13 cellular contexts compared by ENCODE assay signal in the genomic region with DNA sequence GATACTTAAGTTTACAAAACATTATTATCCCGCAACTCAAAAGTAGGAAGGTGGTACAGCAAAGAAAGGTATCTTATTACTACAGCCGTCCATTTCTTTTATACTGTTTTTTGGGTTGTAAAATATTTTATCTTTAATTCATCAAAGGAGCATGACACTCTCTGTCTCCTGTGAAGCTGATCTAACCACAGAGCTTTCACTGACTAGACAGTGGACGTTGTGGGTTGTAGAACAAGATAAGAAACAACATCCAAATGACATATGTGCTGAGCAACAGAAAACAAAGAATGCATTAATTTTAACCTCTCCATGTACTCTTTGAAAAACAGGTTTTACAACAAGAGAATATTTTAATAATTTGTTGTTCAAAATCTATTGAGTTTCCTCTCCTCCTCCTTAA.
DNase-seq lines count a peak whose midpoint lies in the region; ATAC-seq and TF ChIP-seq lines count a peak whose summit lies in the region.
"Had no signal": no experiment of that assay in that cellular context is flagged by ENCODE, and none has a peak within 500 bp of the region (broad histone marks: within the 10 kb centered on the region; RNA-seq: fewer than 3 reads in every experiment).

No MANE protein-coding gene starts in this region.

- intact Hi-C loops in CD4-positive, alpha-beta T cell (cut with DNase I, micrococcal nuclease), result no loop called here

- no peaks in the 10 kb centered on the region for H3K36me3 Mint-ChIP-seq in CD4-positive, alpha-beta T cell (ENCODE audit: low read depth)
- H3K36me3 Mint-ChIP-seq in T-cell, result no peaks in the 10 kb centered on the region
- H3K36me3 Mint-ChIP-seq in naive thymus-derived CD8-positive, alpha-beta T cell, result peaks cover 0 to 32% (median 5%) of the 10 kb centered on the region in 3 donors

- CTCF ChIA-PET in CD4-positive, alpha-beta T cell (lab: Charles Lee), result no interaction called here
- CTCF ChIA-PET in T-cell (lab: Charles Lee), result interaction anchor here in 1 of 2 donors (0.7 kb wide), 1 partner anchor 17 kb away, joined by 3 read pairs; no protein-coding TSS in a partner anchor

- no peaks in the 10 kb centered on the region for H3K27me3 ChIP-seq in CD4-positive, alpha-beta T cell (ENCODE audit: control insufficient read depth, insufficient read depth, low read length)
- H3K27me3 ChIP-seq: BLaER1 had no signal

- no peak for DNase-seq in CD4-positive, alpha-beta T cell
- no peak for DNase-seq in T-cell
- peak; percentile 8 for DNase-seq in central memory CD4-positive, alpha-beta T cell
- peak in 1 of 10 donors; percentile 36 for DNase-seq in naive thymus-derived CD8-positive, alpha-beta T cell
- DNase-seq: 8988T, AML-193, DMS53, GOT3, H9 had no signal

- H3K4me1 Mint-ChIP-seq in CD4-positive, alpha-beta T cell (ENCODE audit: low read depth), result no peaks in the 10 kb centered on the region
- peaks cover 0 to 16% (median 16%) of the 10 kb centered on the region in 3 donors for H3K4me1 Mint-ChIP-seq in T-cell
- peaks cover 0 to 16% (median 7%) of the 10 kb centered on the region in 4 donors for H3K4me1 Mint-ChIP-seq in naive thymus-derived CD8-positive, alpha-beta T cell

- H3K9me3 Mint-ChIP-seq in CD4-positive, alpha-beta T cell, result peaks cover 11% of the 10 kb centered on the region
- peaks cover 4 to 19% (median 12%) of the 10 kb centered on the region in 3 donors for H3K9me3 Mint-ChIP-seq in T-cell
- H3K9me3 Mint-ChIP-seq in naive thymus-derived CD8-positive, alpha-beta T cell, result peaks cover 0 to 68% (median 24%) of the 10 kb centered on the region in 9 donors

- POLR2A ChIA-PET in CD4-positive, alpha-beta T cell (lab: Charles Lee), result no interaction called here
- POLR2A ChIA-PET in T-cell (lab: Charles Lee), result no interaction called here
- POLR2A ChIA-PET in naive thymus-derived CD8-positive, alpha-beta T cell (lab: Charles Lee), result no interaction called here

- H3K4me3 Mint-ChIP-seq in CD4-positive, alpha-beta T cell, result no peak overlapping the region
- H3K4me3 Mint-ChIP-seq in T-cell, result no peak overlapping the region
- peak overlapping the region in 3 of 10 donors; percentile 3 to 8 (median 7) for H3K4me3 Mint-ChIP-seq in naive thymus-derived CD8-positive, alpha-beta T cell
- H3K4me3 Mint-ChIP-seq: H9 had no signal

- no peak overlapping the region for H3K27ac ChIP-seq in CD4-positive, alpha-beta T cell (ENCODE audit: low read depth, low read length)
- H3K27ac ChIP-seq: BLaER1 had no signal

- no peaks in the 10 kb centered on the region for H3K27me3 Mint-ChIP-seq in CD4-positive, alpha-beta T cell
- no peaks in the 10 kb centered on the region for H3K27me3 Mint-ChIP-seq in T-cell
- no peaks in the 10 kb centered on the region for H3K27me3 Mint-ChIP-seq in naive thymus-derived CD8-positive, alpha-beta T cell

- H3K9me3 ChIP-seq in CD4-positive, alpha-beta T cell (ENCODE audit: control insufficient read depth, low read length), result peaks cover 7% of the 10 kb centered on the region
- H3K9me3 ChIP-seq: BLaER1 had no signal

- H3K27ac Mint-ChIP-seq in CD4-positive, alpha-beta T cell, result no peak overlapping the region
- H3K27ac Mint-ChIP-seq in T-cell, result no peak overlapping the region
- peak overlapping the region in 3 of 10 donors; percentile 19 to 60 (median 48) for H3K27ac Mint-ChIP-seq in naive thymus-derived CD8-positive, alpha-beta T cell
- H3K27ac Mint-ChIP-seq: H9 had no signal

- no peak for TF ChIP-seq CTCF in CD4-positive, alpha-beta T cell (IDR thresholded peaks at IDR 0.05)

- ATAC-seq in CD4-positive, alpha-beta T cell (ENCODE audit: poor library complexity), result peak; percentile 68
- ATAC-seq in T-cell (replicated peaks in 1 of 4), result peak; percentile 40 to 63 (median 61)
- peak; percentile 59 to 89 for ATAC-seq in naive thymus-derived CD8-positive, alpha-beta T cell
- no peak for ATAC-seq in GM21515 (IDR thresholded peaks at IDR 0.05; ENCODE audit: unreplicated experiment)
- ATAC-seq in GM18502 (IDR thresholded peaks at IDR 0.05; ENCODE audit: poor library complexity, unreplicated experiment), result no peak
- no peak for ATAC-seq in SK-N-SH treated with all-trans-retinoic acid at 6 μM for 48 hours

TF ChIP-seq in SK-N-SH treated with all-trans-retinoic acid at 6 μM for 48 hours, 23 proteins besides CTCF, POLR2A, EP300 and RAD21:
- TF ChIP-seq ARNTL (CRISPR knock-in tag; IDR thresholded peaks at IDR 0.05; ENCODE audit: borderline replicate concordance, low read depth), result no peak
- no peak for TF ChIP-seq ZNF70 (CRISPR knock-in tag; IDR thresholded peaks at IDR 0.05)
- TF ChIP-seq ESRRG (CRISPR knock-in tag; IDR thresholded peaks at IDR 0.05), result no peak
- no peak for TF ChIP-seq CSDC2 (CRISPR knock-in tag; IDR thresholded peaks at IDR 0.05)
- TF ChIP-seq ZNF565 (CRISPR knock-in tag; conservative IDR thresholded peaks at IDR 0.05; ENCODE audit: low read depth), result no peak
- TF ChIP-seq TOX (CRISPR knock-in tag; IDR thresholded peaks at IDR 0.05; ENCODE audit: borderline replicate concordance), result no peak
- no peak for TF ChIP-seq TCF4 (CRISPR knock-in tag; IDR thresholded peaks at IDR 0.05; ENCODE audit: borderline replicate concordance)
- no peak for TF ChIP-seq ZFP3 (CRISPR knock-in tag; IDR thresholded peaks at IDR 0.05)
- TF ChIP-seq, protein P1, sequence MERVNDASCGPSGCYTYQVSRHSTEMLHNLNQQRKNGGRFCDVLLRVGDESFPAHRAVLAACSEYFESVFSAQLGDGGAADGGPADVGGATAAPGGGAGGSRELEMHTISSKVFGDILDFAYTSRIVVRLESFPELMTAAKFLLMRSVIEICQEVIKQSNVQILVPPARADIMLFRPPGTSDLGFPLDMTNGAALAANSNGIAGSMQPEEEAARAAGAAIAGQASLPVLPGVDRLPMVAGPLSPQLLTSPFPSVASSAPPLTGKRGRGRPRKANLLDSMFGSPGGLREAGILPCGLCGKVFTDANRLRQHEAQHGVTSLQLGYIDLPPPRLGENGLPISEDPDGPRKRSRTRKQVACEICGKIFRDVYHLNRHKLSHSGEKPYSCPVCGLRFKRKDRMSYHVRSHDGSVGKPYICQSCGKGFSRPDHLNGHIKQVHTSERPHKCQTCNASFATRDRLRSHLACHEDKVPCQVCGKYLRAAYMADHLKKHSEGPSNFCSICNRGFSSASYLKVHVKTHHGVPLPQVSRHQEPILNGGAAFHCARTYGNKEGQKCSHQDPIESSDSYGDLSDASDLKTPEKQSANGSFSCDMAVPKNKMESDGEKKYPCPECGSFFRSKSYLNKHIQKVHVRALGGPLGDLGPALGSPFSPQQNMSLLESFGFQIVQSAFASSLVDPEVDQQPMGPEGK (CRISPR knock-in tag; IDR thresholded peaks at IDR 0.05; ENCODE audit: borderline replicate concordance), result no peak
- no peak for TF ChIP-seq ZFP30 (CRISPR knock-in tag; IDR thresholded peaks at IDR 0.05)
- TF ChIP-seq, protein P2, sequence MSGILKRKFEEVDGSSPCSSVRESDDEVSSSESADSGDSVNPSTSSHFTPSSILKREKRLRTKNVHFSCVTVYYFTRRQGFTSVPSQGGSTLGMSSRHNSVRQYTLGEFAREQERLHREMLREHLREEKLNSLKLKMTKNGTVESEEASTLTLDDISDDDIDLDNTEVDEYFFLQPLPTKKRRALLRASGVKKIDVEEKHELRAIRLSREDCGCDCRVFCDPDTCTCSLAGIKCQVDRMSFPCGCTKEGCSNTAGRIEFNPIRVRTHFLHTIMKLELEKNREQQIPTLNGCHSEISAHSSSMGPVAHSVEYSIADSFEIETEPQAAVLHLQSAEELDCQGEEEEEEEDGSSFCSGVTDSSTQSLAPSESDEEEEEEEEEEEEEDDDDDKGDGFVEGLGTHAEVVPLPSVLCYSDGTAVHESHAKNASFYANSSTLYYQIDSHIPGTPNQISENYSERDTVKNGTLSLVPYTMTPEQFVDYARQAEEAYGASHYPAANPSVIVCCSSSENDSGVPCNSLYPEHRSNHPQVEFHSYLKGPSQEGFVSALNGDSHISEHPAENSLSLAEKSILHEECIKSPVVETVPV (CRISPR knock-in tag; IDR thresholded peaks at IDR 0.05), result no peak
- no peak for TF ChIP-seq ZC3H10 (CRISPR knock-in tag; IDR thresholded peaks at IDR 0.05)
- TF ChIP-seq PPARA (CRISPR knock-in tag; IDR thresholded peaks at IDR 0.05; ENCODE audit: borderline replicate concordance), result no peak

Comparison
In these comparisons a context has a peak if more than half of its experiments do, and no peak if none do; other contexts are left out.
1. ATAC-seq: peak in CD4-positive, alpha-beta T cell (single experiment), T-cell (4 of 4) and naive thymus-derived CD8-positive, alpha-beta T cell (2 of 2); none in GM21515 (single experiment), GM18502 (single experiment) and SK-N-SH treated with all-trans-retinoic acid at 6 μM for 48 hours (single experiment).